Comparison of ENCODE assay signal across 8 cellular contexts in genomic region chr1:234971586-234972297, GRCh38.
DNase-seq lines count a peak whose midpoint lies in the region; ATAC-seq and TF ChIP-seq lines count a peak whose summit lies in the region.

No MANE protein-coding gene starts in this region.

- H3K36me3 Mint-ChIP-seq in CD8-positive, alpha-beta T cell = no peaks in the 10 kb centered on the region
- no peaks in the 10 kb centered on the region for H3K36me3 Mint-ChIP-seq in chondrocyte (ENCODE audit: low read depth)

- POLR2A ChIA-PET in CD8-positive, alpha-beta T cell (lab: Charles Lee) = interaction anchor here (0.6 to 1.7 kb wide), 2 partner anchors 19 to 371 kb away, joined by 3 to 4 read pairs; no protein-coding TSS in a partner anchor

- H3K4me1 ChIP-seq in CD8-positive, alpha-beta T cell (ENCODE audit: insufficient read depth, low read length) = peaks cover 13% of the 10 kb centered on the region
- H3K4me1 ChIP-seq in neutrophil (ENCODE audit: control insufficient read depth in 1 of 2, insufficient read depth in 1 of 2, low read depth in 1 of 2, low read length in 1 of 2) = peaks cover 68 to 81% of the 10 kb centered on the region in 2 experiments

- intact Hi-C loops in CD8-positive, alpha-beta T cell (cut with DNase I, micrococcal nuclease) = no loop called here

- peak overlapping the region; percentile 0 for H3K4me3 Mint-ChIP-seq in CD8-positive, alpha-beta T cell
- no peak overlapping the region for H3K4me3 Mint-ChIP-seq in chondrocyte (ENCODE audit: unreplicated experiment)

- no peaks in the 10 kb centered on the region for H3K9me3 ChIP-seq in CD8-positive, alpha-beta T cell (ENCODE audit: low read length)
- no peaks in the 10 kb centered on the region for H3K9me3 ChIP-seq in neutrophil

- H3K4me1 Mint-ChIP-seq in CD8-positive, alpha-beta T cell (ENCODE audit: low read depth) = peaks cover 31% of the 10 kb centered on the region
- H3K4me1 Mint-ChIP-seq in chondrocyte (ENCODE audit: low read depth) = peaks cover 46% of the 10 kb centered on the region

- ATAC-seq in CD8-positive, alpha-beta T cell = peak; percentile 35
- peak; percentile 35 for ATAC-seq in HG03175 (IDR thresholded peaks at IDR 0.05; ENCODE audit: unreplicated experiment)
- ATAC-seq in HG02973 (IDR thresholded peaks at IDR 0.05; ENCODE audit: unreplicated experiment) = no peak

- H3K36me3 ChIP-seq in CD8-positive, alpha-beta T cell (ENCODE audit: insufficient read depth, low read length) = no peaks in the 10 kb centered on the region
- H3K36me3 ChIP-seq in neutrophil = no peaks in the 10 kb centered on the region

- no peak for TF ChIP-seq CTCF in CD8-positive, alpha-beta T cell (IDR thresholded peaks at IDR 0.05)
- TF ChIP-seq CTCF in chondrocyte (IDR thresholded peaks at IDR 0.05) (no peak), neutrophil (IDR thresholded peaks at IDR 0.05) (no peak), GM10266 (IDR thresholded peaks at IDR 0.05; ENCODE audit: control insufficient read depth, insufficient read depth, low read depth, missing control alignments) (no peak)

- peak overlapping the region; percentile 33 for H3K27ac Mint-ChIP-seq in CD8-positive, alpha-beta T cell
- H3K27ac Mint-ChIP-seq in chondrocyte (ENCODE audit: unreplicated experiment) = peak overlapping the region; percentile 97

- DNase-seq in CD8-positive, alpha-beta T cell = peak in 1 of 7 experiments; percentile 43
- DNase-seq in chondrocyte (ENCODE audit: low spot score) (no peak), GM10266 (ENCODE audit: extremely low spot score) (no peak), NCI-H2107 treated with DMSO at 0.1 percent for 48 hours (lab: John Stamatoyannopoulos, UW; ENCODE audit: unreplicated experiment) (no peak), cerebellar nuclear complex (lab: John Stamatoyannopoulos, UW) (no peak)

- H3K27me3 Mint-ChIP-seq in CD8-positive, alpha-beta T cell (ENCODE audit: low read depth) = no peaks in the 10 kb centered on the region
- H3K27me3 Mint-ChIP-seq in chondrocyte (ENCODE audit: low read depth) = no peaks in the 10 kb centered on the region

- no peak overlapping the region for H3K27ac ChIP-seq in CD8-positive, alpha-beta T cell (ENCODE audit: low read depth, low read length)
- H3K27ac ChIP-seq in neutrophil = peak overlapping the region; percentile 97

- no peaks in the 10 kb centered on the region for H3K27me3 ChIP-seq in CD8-positive, alpha-beta T cell (ENCODE audit: insufficient read depth, low read length)
- H3K27me3 ChIP-seq in neutrophil = no peaks in the 10 kb centered on the region

- H3K4me3 ChIP-seq in CD8-positive, alpha-beta T cell (ENCODE audit: low read depth, low read length) = no peak overlapping the region
- H3K4me3 ChIP-seq in neutrophil (ENCODE audit: low read depth in 1 of 2, low read length in 1 of 2) = no peak overlapping the region

- no peaks in the 10 kb centered on the region for H3K9me3 Mint-ChIP-seq in CD8-positive, alpha-beta T cell
- no peaks in the 10 kb centered on the region for H3K9me3 Mint-ChIP-seq in chondrocyte (ENCODE audit: low read depth)

- CTCF ChIA-PET in CD8-positive, alpha-beta T cell (lab: Charles Lee) = interaction anchor here (0.6 to 1.3 kb wide), 3 partner anchors 9 to 471 kb away, joined by 3 to 4 read pairs (median 3); no protein-coding TSS in a partner anchor
